Comparison of ENCODE assay signal across 2 cellular contexts in the genomic region with DNA sequence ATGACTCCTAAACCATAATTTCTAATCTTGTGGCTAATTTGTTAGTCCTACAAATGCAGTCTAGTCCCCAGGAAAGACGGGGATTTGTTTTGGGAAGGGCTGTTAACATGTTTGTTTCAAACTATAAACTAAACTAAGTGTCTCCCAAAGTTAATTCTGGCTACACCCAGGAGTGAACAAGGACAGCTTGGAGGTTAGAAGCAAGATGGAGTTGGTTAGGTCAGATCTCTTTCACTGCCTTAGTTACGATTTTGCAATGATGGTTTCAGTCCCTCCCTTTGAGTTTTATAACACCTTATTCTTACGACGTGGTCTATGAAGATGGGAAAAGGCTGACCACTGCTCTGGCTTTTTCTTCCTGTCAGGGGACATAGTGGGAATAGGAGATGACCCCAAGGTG.
TF ChIP-seq lines count a peak whose summit lies in the region.

No MANE protein-coding gene starts in this region.

TF ChIP-seq in GM23338, 12 proteins besides CTCF, POLR2A, EP300 and RAD21 (continues in another document):
- TF ChIP-seq POLR2AphosphoS5 (IDR thresholded peaks at IDR 0.05; ENCODE audit: low read depth) (no peak), NANOG (IDR thresholded peaks at IDR 0.05; ENCODE audit: borderline replicate concordance) (no peak), CREB1 (CRISPR knock-in tag; IDR thresholded peaks at IDR 0.05; ENCODE audit: low read depth) (no peak), STAT1 (IDR thresholded peaks at IDR 0.05; ENCODE audit: unreplicated experiment) (no peak), ZNF331 (CRISPR knock-in tag; IDR thresholded peaks at IDR 0.05; ENCODE audit: low read depth) (no peak), EZH2 (IDR thresholded peaks at IDR 0.05; ENCODE audit: low read depth, unreplicated experiment) (no peak), ZNF462 (CRISPR knock-in tag; IDR thresholded peaks at IDR 0.05) (no peak), EZH2phosphoT487 (IDR thresholded peaks at IDR 0.05; ENCODE audit: unreplicated experiment) (no peak), JUNB (IDR thresholded peaks at IDR 0.05; ENCODE audit: unreplicated experiment) (no peak)
- TF ChIP-seq, protein P1, sequence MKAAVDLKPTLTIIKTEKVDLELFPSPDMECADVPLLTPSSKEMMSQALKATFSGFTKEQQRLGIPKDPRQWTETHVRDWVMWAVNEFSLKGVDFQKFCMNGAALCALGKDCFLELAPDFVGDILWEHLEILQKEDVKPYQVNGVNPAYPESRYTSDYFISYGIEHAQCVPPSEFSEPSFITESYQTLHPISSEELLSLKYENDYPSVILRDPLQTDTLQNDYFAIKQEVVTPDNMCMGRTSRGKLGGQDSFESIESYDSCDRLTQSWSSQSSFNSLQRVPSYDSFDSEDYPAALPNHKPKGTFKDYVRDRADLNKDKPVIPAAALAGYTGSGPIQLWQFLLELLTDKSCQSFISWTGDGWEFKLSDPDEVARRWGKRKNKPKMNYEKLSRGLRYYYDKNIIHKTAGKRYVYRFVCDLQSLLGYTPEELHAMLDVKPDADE (IDR thresholded peaks at IDR 0.05), result no peak

TF ChIP-seq in K562, 482 proteins besides CTCF, POLR2A, EP300 and RAD21:
- TF ChIP-seq SMAD4 (CRISPR knock-in tag; conservative IDR thresholded peaks at IDR 0.05), result peak; percentile 47; the same call in 1 of the 2 replicates
- TF ChIP-seq ID3 (CRISPR knock-in tag; IDR thresholded peaks at IDR 0.05), result no peak
- TF ChIP-seq ID3 (tag; IDR thresholded peaks at IDR 0.05), result 0 out of 2 replicates have a peak, but pooled peaks have one; percentile 23
- no peak for TF ChIP-seq NR2C1 (IDR thresholded peaks at IDR 0.05)
- TF ChIP-seq NR2C1 (tag; IDR thresholded peaks at IDR 0.05), result peak; percentile 80
- TF ChIP-seq SAP30 (IDR thresholded peaks at IDR 0.05; ENCODE audit: borderline replicate concordance, insufficient read depth, low read depth, low read length, poor library complexity, severe bottlenecking), result no peak
- TF ChIP-seq HSF4 (CRISPR knock-in tag; IDR thresholded peaks at IDR 0.05; ENCODE audit: borderline replicate concordance), result no peak
- TF ChIP-seq ZNF592 (IDR thresholded peaks at IDR 0.05), result peak; percentile 48; the same call in 1 of the 2 replicates
- 0 out of 2 replicates have a peak, but pooled peaks have one; percentile 50 for TF ChIP-seq BACH1 (tag; IDR thresholded peaks at IDR 0.05)
- TF ChIP-seq DMBX1 (CRISPR knock-in tag; IDR thresholded peaks at IDR 0.05; ENCODE audit: borderline replicate concordance), result peak; percentile 72; the same call in 1 of the 2 replicates
- TF ChIP-seq KAT2B (IDR thresholded peaks at IDR 0.05; ENCODE audit: low read depth, low read length), result no peak
- no peak for TF ChIP-seq HDAC6 (IDR thresholded peaks at IDR 0.05; ENCODE audit: low read depth, low read length)
